In the genomic region with DNA sequence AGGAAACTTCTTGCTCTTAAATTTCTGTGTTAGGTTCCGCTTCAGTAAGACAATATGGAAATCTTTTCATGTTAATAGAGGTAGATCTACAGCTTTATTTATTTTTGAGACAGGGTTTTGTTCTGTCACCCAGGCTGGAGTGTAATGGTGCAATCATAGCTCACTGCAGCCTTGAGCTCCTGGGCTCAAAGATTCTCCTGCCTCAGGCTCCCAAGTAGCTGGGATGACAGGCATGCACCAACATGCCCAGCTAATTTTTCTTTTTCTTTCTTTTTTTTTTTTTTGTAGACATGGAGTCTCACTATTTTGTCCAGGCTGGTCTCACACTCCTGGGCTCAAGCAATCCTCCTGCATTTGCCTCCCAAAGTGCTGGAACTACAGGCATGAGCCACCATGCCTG, we compare ENCODE assay signal across 14 cellular contexts.
A peak's percentile ranks its signal among the peaks of the same experiment; 100 is the strongest.
DNase-seq lines count a peak whose midpoint lies in the region; ATAC-seq and TF ChIP-seq lines count a peak whose summit lies in the region.
"Had no signal": no experiment of that assay in that cellular context is flagged by ENCODE, and none has a peak within 500 bp of the region (broad histone marks: within the 10 kb centered on the region; RNA-seq: fewer than 3 reads in every experiment).

No MANE protein-coding gene starts in this region.

- intact Hi-C loops in cardiac septum (cut with DNase I), result loop anchor here (5.0 to 10.0 kb wide), 6 partner anchors 93 to 388 kb away; partner anchors contain the start of genes ALKBH2, ISCU, SART3 and SSH1
- intact Hi-C loops in Right ventricle myocardium superior (cut with DNase I), result loop anchor here (10.0 kb wide), 3 partner anchors 145 to 385 kb away; partner anchors contain the start of genes ISCU and SART3
- intact Hi-C loops in mammary epithelial cell (cut with micrococcal nuclease), result loop anchor here (2.0 to 10.0 kb wide), 3 partner anchors 331 to 435 kb away; no protein-coding TSS in a partner anchor

- H3K27ac ChIP-seq in mammary epithelial cell (ENCODE audit: insufficient read depth, low read depth, low read length) (no peak overlapping the region), epithelial cell of prostate (peak overlapping the region; percentile 47)
- H3K27ac ChIP-seq: BLaER1 had no signal

- H4K20me1 ChIP-seq in mammary epithelial cell (ENCODE audit: insufficient read depth, low read length), result no peaks in the 10 kb centered on the region
- H4K20me1 ChIP-seq: BLaER1 had no signal

- H2AFZ ChIP-seq in mammary epithelial cell (ENCODE audit: low read depth, low read length), result peak overlapping the region; percentile 92

- dilution Hi-C loops in mammary epithelial cell (cut with HindIII; ENCODE audit: low sequenced_read_pairs), result no loop called here

- in situ Hi-C loops in mammary epithelial cell (cut with MboI; ENCODE audit: low sequenced_read_pairs in 2 of 2), result loop anchor here in 1 of 2 donors (5.0 to 25.0 kb wide), 2 partner anchors 148 to 313 kb away; partner anchors contain the start of gene SELPLG

- TF ChIP-seq CTCF in mammary epithelial cell (conservative IDR thresholded peaks at IDR 0.05 in 1 of 2, IDR thresholded peaks at IDR 0.05 in 1 of 2; ENCODE audit: extremely low read depth in 1 of 2, insufficient read depth in 1 of 2, low read depth in 1 of 2, low read length in 2 of 2), result no peak

- H3K79me2 ChIP-seq in mammary epithelial cell (ENCODE audit: insufficient read depth, low read length), result no peaks in the 10 kb centered on the region

- no peaks in the 10 kb centered on the region for H3K27me3 ChIP-seq in mammary epithelial cell (ENCODE audit: insufficient read depth, low read length)
- H3K27me3 ChIP-seq: BLaER1 had no signal

- H3K9ac ChIP-seq in mammary epithelial cell (ENCODE audit: insufficient read depth, low read length), result no peak overlapping the region
- H3K9ac ChIP-seq: BLaER1 had no signal

- H3K36me3 ChIP-seq in mammary epithelial cell (ENCODE audit: insufficient read depth, low read length), result no peaks in the 10 kb centered on the region
- H3K36me3 ChIP-seq: BLaER1 had no signal

- no peak overlapping the region for H3K4me3 ChIP-seq in mammary epithelial cell (replicated peaks in 1 of 3; ENCODE audit: insufficient read depth in 1 of 3, low read depth in 2 of 3, low read length in 3 of 3)
- H3K4me3 ChIP-seq: BLaER1 had no signal

- peaks cover 19% of the 10 kb centered on the region for H3K4me1 ChIP-seq in mammary epithelial cell (ENCODE audit: insufficient read depth, low read length)
- H3K4me1 ChIP-seq: BLaER1 had no signal

- H3K4me2 ChIP-seq in mammary epithelial cell (ENCODE audit: insufficient read depth, low read depth, low read length), result peak overlapping the region; percentile 18
- H3K4me2 ChIP-seq: BLaER1 had no signal

- DNase-seq in cardiac septum (ENCODE audit: low spot score) (peak; percentile 19), Right ventricle myocardium superior (no peak), mammary epithelial cell (peak; percentile 40), epithelial cell of prostate (ENCODE audit: low read depth, low spot score) (no peak), GF-D8 (lab: John Stamatoyannopoulos, UW) (no peak)
- DNase-seq in activated CD4-positive, CD25-positive, alpha-beta regulatory T cell treated with anti-CD3 and anti-CD28 coated beads, Interleukin-2, amount 50 U/mL, for 72 hours, result no peak
- DNase-seq: 8988T; CD4-positive, alpha-beta memory T cell; DMS153; DMS79; GDM1; H9 had no signal

- peaks cover 2% of the 10 kb centered on the region for H3K9me3 ChIP-seq in mammary epithelial cell (replicated peaks; ENCODE audit: insufficient read depth, low read length)

- WGBS in mammary epithelial cell (ENCODE audit: low coverage, missing lambda C conversion rate), result 100% methylated on average over 1 of the region's 1 CpG

- BruUV-seq in mammary epithelial cell (replicated peaks; lab: Mats Ljungman, UMichigan), result no TSS peak

- ATAC-seq in Right ventricle myocardium superior (ENCODE audit: poor library complexity), result no peak
- ATAC-seq in HG03095 (IDR thresholded peaks at IDR 0.05; ENCODE audit: unreplicated experiment), result no peak

- CTCF ChIA-PET in mammary epithelial cell (lab: Charles Lee; ENCODE audit: low non-redundant PET), result interaction anchor here (0.6 to 0.7 kb wide), 6 partner anchors 17 to 435 kb away, joined by 4 to 10 read pairs (median 6); no protein-coding TSS in a partner anchor

Comparison
In these comparisons a context has a peak if more than half of its experiments do, and no peak if none do; other contexts are left out.
1. DNase-seq: peak in cardiac septum (single experiment) and mammary epithelial cell (single experiment); none in Right ventricle myocardium superior (single experiment), epithelial cell of prostate (single experiment), activated CD4-positive, CD25-positive, alpha-beta regulatory T cell treated with anti-CD3 and anti-CD28 coated beads, Interleukin-2, amount 50 U/mL, for 72 hours (single experiment) and GF-D8 (single experiment).